In genomic region chr6:30325873-30326445, GRCh38 we compare ENCODE assay signal across 8 cellular contexts. TPM values are rescaled to one million over a fixed set of nuclear protein-coding genes. Genes with fewer than 3 reads are reported as not detected.
DNase-seq lines count a peak whose midpoint lies in the region; ATAC-seq lines count a peak whose summit lies in the region.

No MANE protein-coding gene starts in this region.

- DNase-seq in DMS 273 (lab: John Stamatoyannopoulos, UW; ENCODE audit: unreplicated experiment) (peak; percentile 85), SIG-M5 (lab: John Stamatoyannopoulos, UW) (peak; percentile 9), amniotic stem cell (lab: John Stamatoyannopoulos, UW) (peak; percentile 64), inferior parietal cortex (ENCODE audit: extremely low spot score) (peak; percentile 80), midbrain (lab: John Stamatoyannopoulos, UW) (no peak)
- DNase-seq in Jurkat, Clone E6-1 (ENCODE audit: low read depth, low spot score): peak; percentile 58
- DNase-seq in stimulated activated CD4-positive, alpha-beta T cell treated with anti-CD3 and anti-CD28 coated beads, Interleukin-12 subunit alpha, Interleukin-12 subunit beta, amount 100 ng/mL, for 48 hours (ENCODE audit: low read depth in 2 of 3, low spot score in 1 of 3): peak in 2 of 3 donors; percentile 50 to 55

- peak overlapping the region; percentile 91 for H3K4me3 ChIP-seq in Jurkat, Clone E6-1 (ENCODE audit: low read length)

- peak; percentile 42 for ATAC-seq in GM21717 (IDR thresholded peaks at IDR 0.05; ENCODE audit: unreplicated experiment)

RNA-seq across cellular contexts. Expression of gene TRIM39, which starts 0.8 kb away (rescaled TPM):
- 11.7 TPM for polyA plus RNA-seq in Jurkat, Clone E6-1 (2012; ENCODE audit: insufficient read depth, insufficient read length)

RNA-seq across cellular contexts. Expression of gene RPP21, which starts 19.0 kb away (rescaled TPM):
- polyA plus RNA-seq in Jurkat, Clone E6-1 (2012; ENCODE audit: insufficient read depth, insufficient read length): 141 TPM
